In the genomic region with DNA sequence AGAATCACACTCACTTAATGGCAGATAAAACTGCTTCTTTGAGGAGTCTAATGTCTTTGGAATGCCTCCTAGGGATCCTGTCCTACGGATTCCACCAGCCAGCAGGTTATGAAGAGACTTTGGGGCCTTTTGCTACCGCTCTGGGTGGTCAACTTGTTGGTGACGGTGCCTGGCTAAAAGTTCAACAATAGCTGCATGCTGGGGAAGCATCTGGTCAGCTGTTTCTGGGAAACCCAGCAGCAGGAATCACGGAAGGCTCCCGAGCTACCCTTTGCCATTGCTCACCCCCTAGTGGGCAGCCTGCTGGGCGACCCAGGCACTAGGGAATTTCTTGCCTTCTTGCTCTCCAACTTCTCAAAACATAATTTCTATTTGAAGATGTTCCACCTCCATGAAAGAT, we compare ENCODE assay signal across 1 cellular context.
TF ChIP-seq lines count a peak whose summit lies in the region.

No MANE protein-coding gene starts in this region.

TF ChIP-seq in A549, 52 proteins besides CTCF, POLR2A, EP300 and RAD21 (continued from another document):
- TF ChIP-seq, protein P1, sequence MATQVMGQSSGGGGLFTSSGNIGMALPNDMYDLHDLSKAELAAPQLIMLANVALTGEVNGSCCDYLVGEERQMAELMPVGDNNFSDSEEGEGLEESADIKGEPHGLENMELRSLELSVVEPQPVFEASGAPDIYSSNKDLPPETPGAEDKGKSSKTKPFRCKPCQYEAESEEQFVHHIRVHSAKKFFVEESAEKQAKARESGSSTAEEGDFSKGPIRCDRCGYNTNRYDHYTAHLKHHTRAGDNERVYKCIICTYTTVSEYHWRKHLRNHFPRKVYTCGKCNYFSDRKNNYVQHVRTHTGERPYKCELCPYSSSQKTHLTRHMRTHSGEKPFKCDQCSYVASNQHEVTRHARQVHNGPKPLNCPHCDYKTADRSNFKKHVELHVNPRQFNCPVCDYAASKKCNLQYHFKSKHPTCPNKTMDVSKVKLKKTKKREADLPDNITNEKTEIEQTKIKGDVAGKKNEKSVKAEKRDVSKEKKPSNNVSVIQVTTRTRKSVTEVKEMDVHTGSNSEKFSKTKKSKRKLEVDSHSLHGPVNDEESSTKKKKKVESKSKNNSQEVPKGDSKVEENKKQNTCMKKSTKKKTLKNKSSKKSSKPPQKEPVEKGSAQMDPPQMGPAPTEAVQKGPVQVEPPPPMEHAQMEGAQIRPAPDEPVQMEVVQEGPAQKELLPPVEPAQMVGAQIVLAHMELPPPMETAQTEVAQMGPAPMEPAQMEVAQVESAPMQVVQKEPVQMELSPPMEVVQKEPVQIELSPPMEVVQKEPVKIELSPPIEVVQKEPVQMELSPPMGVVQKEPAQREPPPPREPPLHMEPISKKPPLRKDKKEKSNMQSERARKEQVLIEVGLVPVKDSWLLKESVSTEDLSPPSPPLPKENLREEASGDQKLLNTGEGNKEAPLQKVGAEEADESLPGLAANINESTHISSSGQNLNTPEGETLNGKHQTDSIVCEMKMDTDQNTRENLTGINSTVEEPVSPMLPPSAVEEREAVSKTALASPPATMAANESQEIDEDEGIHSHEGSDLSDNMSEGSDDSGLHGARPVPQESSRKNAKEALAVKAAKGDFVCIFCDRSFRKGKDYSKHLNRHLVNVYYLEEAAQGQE (IDR thresholded peaks at IDR 0.05), result no peak
